ENCODE assay signal across 21 cellular contexts in genomic region chr2:36266536-36267121, GRCh38.
"Had no signal": no experiment of that assay in that cellular context is flagged by ENCODE, and none has a peak within 500 bp of the region (broad histone marks: within the 10 kb centered on the region; RNA-seq: fewer than 3 reads in every experiment).

No MANE protein-coding gene starts in this region.

- H3K27me3 Mint-ChIP-seq: activated naive CD8-positive, alpha-beta T cell; stimulated activated naive B cell treated with anti-CD40 and anti-IgM and Interleukin-4, amounts not matched to agents 10 μg/mL and 1 μg/mL and 100 μg/mL, for 72 hours had no signal

- FAIRE-seq: astrocyte, small intestine had no signal

- H3K27me3 ChIP-seq: adrenal gland, colonic mucosa, dorsolateral prefrontal cortex, gastroesophageal sphincter, testis, uterus had no signal

- H3K4me3 Mint-ChIP-seq: activated CD8-positive, alpha-beta T cell treated with anti-CD3 and anti-CD28 coated beads, Interleukin-2, amount 10 ng/mL, durations not matched to agents 7 days and 5 days; activated naive CD8-positive, alpha-beta T cell; memory B cell; stimulated activated naive B cell treated with anti-CD40 and anti-IgM and Interleukin-4, amounts not matched to agents 10 μg/mL and 1 μg/mL and 100 μg/mL, for 72 hours had no signal

- H3K4me1 ChIP-seq: adrenal gland, colonic mucosa, gastroesophageal sphincter, testis, uterus had no signal

- H3K4me1 Mint-ChIP-seq: memory B cell; stimulated activated naive B cell treated with anti-CD40 and anti-IgM and Interleukin-4, amounts not matched to agents 10 μg/mL and 1 μg/mL and 100 μg/mL, for 72 hours had no signal

- H3K9me3 ChIP-seq: adrenal gland, colonic mucosa, testis, uterus had no signal

- H3K36me3 ChIP-seq: adrenal gland, colonic mucosa, gastroesophageal sphincter had no signal

- H3K36me3 Mint-ChIP-seq: memory B cell; stimulated activated naive B cell treated with anti-CD40 and anti-IgM and Interleukin-4, amounts not matched to agents 10 μg/mL and 1 μg/mL and 100 μg/mL, for 72 hours had no signal

- H3K27ac Mint-ChIP-seq: activated CD8-positive, alpha-beta T cell treated with anti-CD3 and anti-CD28 coated beads, Interleukin-2, amount 10 ng/mL, durations not matched to agents 7 days and 5 days; activated naive CD8-positive, alpha-beta T cell; activated T-helper 2 cell treated with anti-CD3 and anti-CD28 coated beads, Interferon-gamma antibody, Interleukin-2, Interleukin-4, amounts not matched to agents 10 μg/mL and 5 μg/mL and 100 μg/mL, durations not matched to agents 14 hours and 24 hours and 36 hours; memory B cell; stimulated activated naive B cell treated with anti-CD40 and anti-IgM and Interleukin-4, amounts not matched to agents 10 μg/mL and 1 μg/mL and 100 μg/mL, for 72 hours had no signal

- H3K4me3 ChIP-seq: adrenal gland, colonic mucosa, dorsolateral prefrontal cortex, gastroesophageal sphincter, testis, uterus had no signal

- DNase-seq: activated CD4-positive, alpha-beta T cell treated with anti-CD3 and anti-CD28 coated beads, Interleukin-2, amount 50 U/mL, for 1 hour; activated CD8-positive, alpha-beta T cell treated with anti-CD3 and anti-CD28 coated beads, Interleukin-2, amount 10 ng/mL, durations not matched to agents 7 days and 5 days; activated naive CD4-positive, alpha-beta T cell; adrenal gland; colonic mucosa; dorsolateral prefrontal cortex; head of caudate nucleus; islet precursor cell; left colon; small intestine; stimulated activated CD4-positive, alpha-beta T cell treated with anti-CD3 and anti-CD28 coated beads, Interleukin-15, amount 100 ng/mL, for 24 hours; stimulated activated naive B cell treated with anti-CD40 and anti-IgM and Interleukin-4, amounts not matched to agents 10 μg/mL and 1 μg/mL and 100 μg/mL, for 72 hours; testis; trophoblast cell; uterus had no signal

- H3K27ac ChIP-seq: adrenal gland, colonic mucosa, dorsolateral prefrontal cortex, gastroesophageal sphincter, testis, uterus had no signal

- ATAC-seq: activated CD8-positive, alpha-beta T cell treated with anti-CD3 and anti-CD28 coated beads, Interleukin-2, amount 10 ng/mL, durations not matched to agents 7 days and 5 days; gastroesophageal sphincter; left colon; sciatic nerve; stimulated activated naive B cell treated with anti-CD40 and anti-IgM and Interleukin-4, amounts not matched to agents 10 μg/mL and 1 μg/mL and 100 μg/mL, for 72 hours had no signal
